34 cellular contexts compared by ENCODE assay signal in the genomic region with DNA sequence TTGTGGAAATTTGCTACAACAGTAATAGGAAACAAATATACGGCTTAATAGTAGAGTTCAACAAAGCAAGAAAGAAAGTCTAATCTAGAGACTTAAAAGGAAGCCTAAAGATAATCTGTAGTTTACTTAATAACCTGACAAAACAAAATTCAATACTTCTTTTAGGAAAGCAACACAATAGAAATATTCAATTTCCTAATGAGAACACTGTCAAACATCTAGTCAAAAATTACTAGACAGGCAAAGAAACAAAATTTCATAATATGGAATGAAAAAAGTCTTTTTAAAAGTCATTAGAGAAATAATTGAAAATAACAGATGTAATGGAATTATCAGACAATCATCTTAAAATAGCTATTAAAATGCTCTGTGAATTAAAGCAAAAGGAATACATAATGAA.
"Had no signal": no experiment of that assay in that cellular context is flagged by ENCODE, and none has a peak within 500 bp of the region (broad histone marks: within the 10 kb centered on the region; RNA-seq: fewer than 3 reads in every experiment).

No MANE protein-coding gene starts in this region.

- DNase-seq: Karpas-422, Kasumi-1, MG63, MM.1S, MV-4-11, NCI-H1048, NCI-H1092, NCI-H1092 treated with DMSO at 0.1 percent for 48 hours, NCI-H1105, NCI-H1105 treated with DMSO at 0.1 percent for 48 hours, NCI-H1417, NCI-H1417 treated with DMSO at 0.1 percent for 48 hours, NCI-H1436, NCI-H1436 treated with DMSO at 0.1 percent for 48 hours, NCI-H146, NCI-H1694, NCI-H1694 treated with DMSO at 0.1 percent for 48 hours, NCI-H187, NCI-H187 treated with DMSO at 0.1 percent for 48 hours, NCI-H1930, NCI-H2029, NCI-H2029 treated with DMSO at 0.1 percent for 48 hours, NCI-H2081, NCI-H2081 treated with DMSO at 0.1 percent for 48 hours, NCI-H2107, NCI-H2171, NCI-H2171 treated with DMSO at 0.1 percent for 48 hours, NCI-H2227 treated with DMSO at 0.1 percent for 48 hours, NCI-H226, NCI-H345, NCI-H446, NCI-H446 treated with DMSO at 0.1 percent for 48 hours, NCI-H510A had no signal

- H3K4me3 ChIP-seq: MG63 had no signal

- H3K27me3 ChIP-seq: MG63 had no signal

- H3K27ac ChIP-seq: KMS-11 had no signal

- H3K36me3 ChIP-seq: MG63 had no signal
